Comparison of ENCODE assay signal across 1 cellular context in the genomic region with DNA sequence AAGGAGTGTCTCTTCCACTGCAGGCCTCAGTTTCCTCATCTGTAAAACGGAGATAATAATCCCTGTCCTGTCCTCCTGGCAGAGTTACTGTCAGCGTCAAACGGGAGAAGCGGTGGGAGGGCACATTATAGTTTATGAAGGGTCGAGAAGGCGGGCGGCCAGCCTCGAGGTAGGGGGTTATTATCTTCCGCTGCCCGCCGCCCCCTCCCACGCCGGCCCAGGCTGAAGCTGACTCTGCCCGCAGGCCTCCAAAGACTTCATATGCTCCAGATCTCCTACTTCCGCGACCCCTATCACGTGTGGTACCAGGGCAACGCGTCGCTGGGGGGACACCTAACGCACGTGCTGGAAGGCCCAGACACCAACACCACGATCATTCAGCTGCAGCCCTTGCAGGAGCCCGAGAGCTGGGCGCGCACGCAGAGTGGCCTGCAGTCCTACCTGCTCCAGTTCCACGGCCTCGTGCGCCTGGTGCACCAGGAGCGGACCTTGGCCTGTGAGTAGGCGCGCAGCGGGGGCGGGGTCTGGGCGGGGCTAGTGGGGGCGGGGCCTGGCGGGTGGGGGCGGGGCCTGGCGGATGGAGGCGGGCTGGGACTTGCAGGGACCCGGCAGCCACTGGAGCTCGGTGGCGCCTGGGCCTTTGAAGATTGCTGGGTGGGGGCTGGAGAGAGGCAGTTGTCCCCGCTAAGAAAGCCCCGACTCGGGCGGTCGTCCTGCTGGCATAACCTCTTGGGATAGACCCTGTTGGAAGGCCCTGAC.
TF ChIP-seq lines count a peak whose summit lies in the region.

No MANE protein-coding gene starts in this region.

TF ChIP-seq in HepG2, 621 proteins besides CTCF, POLR2A, EP300 and RAD21 (continued from another document and continues in another):
- TF ChIP-seq IRX3 (CRISPR knock-in tag; IDR thresholded peaks at IDR 0.05; ENCODE audit: borderline replicate concordance, low read depth) (peak; percentile 82; the same call in 1 of the 2 replicates), ZMYM4 (CRISPR knock-in tag; IDR thresholded peaks at IDR 0.05) (peak; percentile 85), TCF7 (IDR thresholded peaks at IDR 0.05; ENCODE audit: low read depth) (no peak), ZNF549 (CRISPR knock-in tag; IDR thresholded peaks at IDR 0.05) (no peak), MNT (IDR thresholded peaks at IDR 0.05) (peak; percentile 52), ZNF577 (CRISPR knock-in tag; IDR thresholded peaks at IDR 0.05; ENCODE audit: borderline replicate concordance, low read depth) (no peak), FOXC1 (CRISPR knock-in tag; IDR thresholded peaks at IDR 0.05; ENCODE audit: borderline replicate concordance) (peak; percentile 38; the same call in 1 of the 2 replicates), ZNF367 (CRISPR knock-in tag; IDR thresholded peaks at IDR 0.05; ENCODE audit: borderline replicate concordance) (0 out of 2 replicates have a peak, but pooled peaks have one; percentile 39), GPBP1L1 (CRISPR knock-in tag; IDR thresholded peaks at IDR 0.05) (no peak), ZNF652 (CRISPR knock-in tag; IDR thresholded peaks at IDR 0.05; ENCODE audit: borderline replicate concordance, low read depth) (peak; percentile 24; the same call in 1 of the 2 replicates), ZNF883 (CRISPR knock-in tag; IDR thresholded peaks at IDR 0.05; ENCODE audit: not compliant biosample characterization) (peak; percentile 97), ZNF570 (CRISPR knock-in tag; IDR thresholded peaks at IDR 0.05; ENCODE audit: borderline replicate concordance) (no peak), ZNF543 (CRISPR knock-in tag; IDR thresholded peaks at IDR 0.05) (no peak), HNF4G (IDR thresholded peaks at IDR 0.05; ENCODE audit: borderline replicate concordance, low read depth, low read length) (peak; percentile 93), HNF4G (CRISPR knock-in tag; IDR thresholded peaks at IDR 0.05; ENCODE audit: borderline replicate concordance, low read depth) (peak; percentile 89), ZFP1 (CRISPR knock-in tag; IDR thresholded peaks at IDR 0.05) (peak; percentile 83; the same call in 1 of the 2 replicates), ZNF441 (CRISPR knock-in tag; IDR thresholded peaks at IDR 0.05; ENCODE audit: borderline replicate concordance) (peak; percentile 82; the same call in 1 of the 2 replicates), PCBP1 (IDR thresholded peaks at IDR 0.05; ENCODE audit: borderline replicate concordance, low read depth, low read length) (0 out of 2 replicates have a peak, but pooled peaks have one; percentile 68), RXRB (CRISPR knock-in tag; IDR thresholded peaks at IDR 0.05; ENCODE audit: borderline replicate concordance) (peak; percentile 73; the same call in 1 of the 2 replicates), ZNF232 (CRISPR knock-in tag; IDR thresholded peaks at IDR 0.05; ENCODE audit: borderline replicate concordance) (peak; percentile 80), AKAP8 (CRISPR knock-in tag; IDR thresholded peaks at IDR 0.05) (0 out of 2 replicates have a peak, but pooled peaks have one; percentile 61), NFE2L2 (IDR thresholded peaks at IDR 0.05; ENCODE audit: low read length) (no peak), NFRKB (IDR thresholded peaks at IDR 0.05) (no peak), ATF3 (CRISPR knock-in tag; IDR thresholded peaks at IDR 0.05) (peak; percentile 37), XBP1 (CRISPR knock-in tag; IDR thresholded peaks at IDR 0.05) (0 out of 2 replicates have a peak, but pooled peaks have one; percentile 44), PRDM4 (CRISPR knock-in tag; IDR thresholded peaks at IDR 0.05; ENCODE audit: borderline replicate concordance) (no peak), ZNF333 (CRISPR knock-in tag; IDR thresholded peaks at IDR 0.05; ENCODE audit: borderline replicate concordance) (0 out of 2 replicates have a peak, but pooled peaks have one; percentile 72), PAWR (CRISPR knock-in tag; IDR thresholded peaks at IDR 0.05; ENCODE audit: borderline replicate concordance) (no peak), AFF4 (CRISPR knock-in tag; IDR thresholded peaks at IDR 0.05) (peak; percentile 93; the same call in 1 of the 2 replicates), ZHX1 (CRISPR knock-in tag; IDR thresholded peaks at IDR 0.05; ENCODE audit: low read depth) (peak; percentile 84)
- TF ChIP-seq, protein P1, sequence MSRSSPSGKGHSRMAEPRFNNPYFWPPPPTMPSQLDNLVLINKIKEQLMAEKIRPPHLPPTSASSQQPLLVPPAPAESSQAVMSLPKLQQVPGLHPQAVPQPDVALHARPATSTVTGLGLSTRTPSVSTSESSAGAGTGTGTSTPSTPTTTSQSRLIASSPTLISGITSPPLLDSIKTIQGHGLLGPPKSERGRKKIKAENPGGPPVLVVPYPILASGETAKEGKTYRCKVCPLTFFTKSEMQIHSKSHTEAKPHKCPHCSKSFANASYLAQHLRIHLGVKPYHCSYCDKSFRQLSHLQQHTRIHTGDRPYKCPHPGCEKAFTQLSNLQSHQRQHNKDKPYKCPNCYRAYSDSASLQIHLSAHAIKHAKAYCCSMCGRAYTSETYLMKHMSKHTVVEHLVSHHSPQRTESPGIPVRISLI (CRISPR knock-in tag; IDR thresholded peaks at IDR 0.05; ENCODE audit: borderline replicate concordance): peak; percentile 59
- TF ChIP-seq, protein P2, sequence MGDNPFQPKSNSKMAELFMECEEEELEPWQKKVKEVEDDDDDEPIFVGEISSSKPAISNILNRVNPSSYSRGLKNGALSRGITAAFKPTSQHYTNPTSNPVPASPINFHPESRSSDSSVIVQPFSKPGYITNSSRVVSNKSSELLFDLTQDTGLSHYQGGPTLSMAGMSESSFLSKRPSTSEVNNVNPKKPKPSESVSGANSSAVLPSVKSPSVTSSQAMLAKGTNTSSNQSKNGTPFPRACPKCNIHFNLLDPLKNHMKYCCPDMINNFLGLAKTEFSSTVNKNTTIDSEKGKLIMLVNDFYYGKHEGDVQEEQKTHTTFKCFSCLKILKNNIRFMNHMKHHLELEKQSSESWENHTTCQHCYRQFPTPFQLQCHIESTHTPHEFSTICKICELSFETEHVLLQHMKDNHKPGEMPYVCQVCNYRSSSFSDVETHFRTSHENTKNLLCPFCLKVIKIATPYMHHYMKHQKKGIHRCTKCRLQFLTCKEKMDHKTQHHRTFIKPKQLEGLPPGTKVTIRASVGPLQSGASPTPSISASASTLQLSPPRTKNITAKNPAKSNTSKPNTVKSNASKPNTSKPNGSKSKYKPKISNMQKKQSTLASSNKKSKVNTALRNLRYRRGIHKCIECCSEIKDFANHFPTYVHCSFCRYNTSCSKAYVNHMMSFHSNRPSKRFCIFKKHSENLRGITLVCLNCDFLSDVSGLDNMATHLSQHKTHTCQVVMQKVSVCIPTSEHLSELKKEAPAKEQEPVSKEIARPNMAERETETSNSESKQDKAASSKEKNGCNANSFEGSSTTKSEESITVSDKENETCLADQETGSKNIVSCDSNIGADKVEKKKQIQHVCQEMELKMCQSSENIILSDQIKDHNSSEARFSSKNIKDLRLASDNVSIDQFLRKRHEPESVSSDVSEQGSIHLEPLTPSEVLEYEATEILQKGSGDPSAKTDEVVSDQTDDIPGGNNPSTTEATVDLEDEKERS (CRISPR knock-in tag; IDR thresholded peaks at IDR 0.05): peak; percentile 88; the same call in 1 of the 2 replicates
- TF ChIP-seq, protein P3, sequence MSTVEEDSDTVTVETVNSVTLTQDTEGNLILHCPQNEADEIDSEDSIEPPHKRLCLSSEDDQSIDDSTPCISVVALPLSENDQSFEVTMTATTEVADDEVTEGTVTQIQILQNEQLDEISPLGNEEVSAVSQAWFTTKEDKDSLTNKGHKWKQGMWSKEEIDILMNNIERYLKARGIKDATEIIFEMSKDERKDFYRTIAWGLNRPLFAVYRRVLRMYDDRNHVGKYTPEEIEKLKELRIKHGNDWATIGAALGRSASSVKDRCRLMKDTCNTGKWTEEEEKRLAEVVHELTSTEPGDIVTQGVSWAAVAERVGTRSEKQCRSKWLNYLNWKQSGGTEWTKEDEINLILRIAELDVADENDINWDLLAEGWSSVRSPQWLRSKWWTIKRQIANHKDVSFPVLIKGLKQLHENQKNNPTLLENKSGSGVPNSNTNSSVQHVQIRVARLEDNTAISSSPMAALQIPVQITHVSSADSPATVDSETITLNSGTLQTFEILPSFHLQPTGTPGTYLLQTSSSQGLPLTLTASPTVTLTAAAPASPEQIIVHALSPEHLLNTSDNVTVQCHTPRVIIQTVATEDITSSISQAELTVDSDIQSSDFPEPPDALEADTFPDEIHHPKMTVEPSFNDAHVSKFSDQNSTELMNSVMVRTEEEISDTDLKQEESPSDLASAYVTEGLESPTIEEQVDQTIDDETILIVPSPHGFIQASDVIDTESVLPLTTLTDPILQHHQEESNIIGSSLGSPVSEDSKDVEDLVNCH (CRISPR knock-in tag; IDR thresholded peaks at IDR 0.05): no peak
